In genomic region chr10:125621052-125621451, GRCh38 we compare ENCODE assay signal across 26 cellular contexts.
"Had no signal": no experiment of that assay in that cellular context is flagged by ENCODE, and none has a peak within 500 bp of the region (broad histone marks: within the 10 kb centered on the region; RNA-seq: fewer than 3 reads in every experiment).

No MANE protein-coding gene starts in this region.

- H3K27ac ChIP-seq: colonic mucosa, epithelial cell of prostate, esophagus squamous epithelium, gastrocnemius medialis, heart right ventricle, left lung, lower lobe of right lung had no signal

- H3K4me3 ChIP-seq: colonic mucosa, esophagus squamous epithelium, gastrocnemius medialis, heart right ventricle, left lung, lower lobe of right lung, mucosa of descending colon had no signal

- FAIRE-seq: endometrium, islet of Langerhans, keratinocyte had no signal

- H3K4me1 ChIP-seq: colonic mucosa, esophagus squamous epithelium, gastrocnemius medialis, heart right ventricle, left lung, lower lobe of right lung had no signal

- ATAC-seq: effector memory CD8-positive, alpha-beta T cell; esophagus mucosa; gastrocnemius medialis; heart right ventricle; left cardiac atrium; left lung; left ventricle myocardium superior; lower lobe of right lung; mucosa of descending colon had no signal

- H3K36me3 ChIP-seq: colonic mucosa, esophagus squamous epithelium, gastrocnemius medialis, heart right ventricle, left lung, lower lobe of right lung had no signal

- H3K27me3 ChIP-seq: colonic mucosa, gastrocnemius medialis had no signal

- H3K9me3 ChIP-seq: colonic mucosa, esophagus squamous epithelium, gastrocnemius medialis, left lung, lower lobe of right lung, mucosa of descending colon had no signal

- DNase-seq: colonic mucosa; cortex of kidney; effector CD8-positive, alpha-beta T cell; effector memory CD8-positive, alpha-beta T cell; endodermal cell; erythroblast; esophagus squamous epithelium; foreskin fibroblast; foreskin melanocyte; gastrocnemius medialis; glutamatergic neuron; head of caudate nucleus; heart right ventricle; hippocampal formation; left cardiac atrium; left lung; left ventricle myocardium superior; lower lobe of right lung; mesenchymal stem cell; mucosa of descending colon; naive B cell had no signal
